ENCODE assay signal across 1 cellular context in genomic region chr14:89435527-89436273, GRCh38.
TF ChIP-seq lines count a peak whose summit lies in the region.

No MANE protein-coding gene starts in this region.

TF ChIP-seq in H1, 55 proteins besides CTCF, POLR2A, EP300 and RAD21:
- no peak for TF ChIP-seq CBX8 (IDR thresholded peaks at IDR 0.05; ENCODE audit: borderline replicate concordance, low read depth, low read length)
- peak; percentile 65; the same call in 1 of the 2 replicates for TF ChIP-seq KDM1A (IDR thresholded peaks at IDR 0.05; ENCODE audit: borderline replicate concordance, low read length)
TF ChIP-seq in H1: peak in this region for 1.
